Comparison of ENCODE assay signal across 10 cellular contexts in the genomic region with DNA sequence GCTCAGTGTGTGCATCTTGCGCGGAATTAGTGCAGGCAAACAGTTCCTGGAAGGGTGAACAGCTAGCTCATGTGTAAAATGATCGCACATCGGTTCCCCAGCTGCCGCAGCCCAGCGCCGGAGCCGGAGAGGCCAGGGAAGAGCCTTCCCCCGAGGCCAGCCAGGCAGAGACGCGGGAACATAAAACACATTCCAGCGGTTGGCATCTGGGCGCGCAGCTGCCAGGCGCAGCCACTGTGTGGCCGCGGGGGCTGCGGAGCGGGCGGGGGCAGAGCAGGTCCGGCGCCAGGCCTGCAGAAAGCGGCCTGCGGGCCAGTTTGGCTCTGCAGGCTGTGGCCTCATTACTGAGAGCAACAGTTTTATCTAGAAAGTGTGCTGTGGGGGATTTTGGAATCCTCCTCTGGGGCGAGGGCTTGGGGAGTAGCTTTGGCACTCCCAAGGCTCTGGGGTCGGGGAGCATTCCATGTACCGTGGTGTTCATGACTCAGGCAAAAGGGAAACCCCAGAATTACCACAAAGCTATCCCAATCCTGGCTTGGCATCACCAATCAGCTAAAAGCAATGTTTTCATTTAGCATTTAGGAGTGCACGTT.
A peak's percentile ranks its signal among the peaks of the same experiment; 100 is the strongest.
DNase-seq lines count a peak whose midpoint lies in the region; ATAC-seq and TF ChIP-seq lines count a peak whose summit lies in the region.
"Had no signal": no experiment of that assay in that cellular context is flagged by ENCODE, and none has a peak within 500 bp of the region (broad histone marks: within the 10 kb centered on the region; RNA-seq: fewer than 3 reads in every experiment).

No MANE protein-coding gene starts in this region.

- H3K36me3 Mint-ChIP-seq in type B pancreatic cell (no peaks in the 10 kb centered on the region), T-helper 17 cell (ENCODE audit: low read depth) (no peaks in the 10 kb centered on the region)

- H3K4me1 Mint-ChIP-seq in type B pancreatic cell (ENCODE audit: unreplicated experiment) (peaks cover 21% of the 10 kb centered on the region), T-helper 17 cell (no peaks in the 10 kb centered on the region)

- H3K27me3 Mint-ChIP-seq in type B pancreatic cell (peaks cover 3% of the 10 kb centered on the region), T-helper 17 cell (peaks cover 5% of the 10 kb centered on the region)

- no peaks in the 10 kb centered on the region for H3K9me3 ChIP-seq in T-helper 17 cell (ENCODE audit: control insufficient read depth, low read length, poor library complexity, severe bottlenecking)
- H3K9me3 ChIP-seq: neutrophil had no signal

- peak; percentile 43 for TF ChIP-seq CTCF in type B pancreatic cell (conservative IDR thresholded peaks at IDR 0.05)

- ATAC-seq in T-helper 17 cell (no peak), HG03039 (IDR thresholded peaks at IDR 0.05; ENCODE audit: unreplicated experiment) (no peak)

- peak overlapping the region; percentile 68 for H3K4me3 Mint-ChIP-seq in type B pancreatic cell
- H3K4me3 Mint-ChIP-seq in T-helper 17 cell = no peak overlapping the region

- H3K9me3 Mint-ChIP-seq in type B pancreatic cell = no peaks in the 10 kb centered on the region

- H3K27ac Mint-ChIP-seq in type B pancreatic cell (peak overlapping the region; percentile 48), T-helper 17 cell (no peak overlapping the region)

- peak; percentile 44 for DNase-seq in NCI-H146 (lab: John Stamatoyannopoulos, UW)
- no peak for DNase-seq in NCI-H146 treated with DMSO at 0.1 percent for 48 hours (lab: John Stamatoyannopoulos, UW; ENCODE audit: unreplicated experiment)
- peak; percentile 82 for DNase-seq in dedifferentiated amniotic fluid mesenchymal stem cell (ENCODE audit: extremely low spot score)
- peak; percentile 86 for DNase-seq in kidney tubule cell (ENCODE audit: low spot score)
- DNase-seq in type B pancreatic cell (ENCODE audit: extremely low spot score, unreplicated experiment) = peak; percentile 70
- no peak for DNase-seq in activated effector memory CD4-positive, alpha-beta T cell treated with Interleukin-2 at 50 U/mL for 16 hours
- no peak for DNase-seq in T-helper 17 cell
- DNase-seq: NCI-H2171 had no signal

Comparison
In these comparisons a context has a peak if more than half of its experiments do, and no peak if none do; other contexts are left out.
1. DNase-seq: peak in NCI-H146 (single experiment), dedifferentiated amniotic fluid mesenchymal stem cell (single experiment), kidney tubule cell (single experiment) and type B pancreatic cell (single experiment); none in NCI-H146 treated with DMSO at 0.1 percent for 48 hours (single experiment), activated effector memory CD4-positive, alpha-beta T cell treated with Interleukin-2 at 50 U/mL for 16 hours (single experiment) and T-helper 17 cell (0 of 3).